29 cellular contexts compared by ENCODE assay signal in the genomic region with DNA sequence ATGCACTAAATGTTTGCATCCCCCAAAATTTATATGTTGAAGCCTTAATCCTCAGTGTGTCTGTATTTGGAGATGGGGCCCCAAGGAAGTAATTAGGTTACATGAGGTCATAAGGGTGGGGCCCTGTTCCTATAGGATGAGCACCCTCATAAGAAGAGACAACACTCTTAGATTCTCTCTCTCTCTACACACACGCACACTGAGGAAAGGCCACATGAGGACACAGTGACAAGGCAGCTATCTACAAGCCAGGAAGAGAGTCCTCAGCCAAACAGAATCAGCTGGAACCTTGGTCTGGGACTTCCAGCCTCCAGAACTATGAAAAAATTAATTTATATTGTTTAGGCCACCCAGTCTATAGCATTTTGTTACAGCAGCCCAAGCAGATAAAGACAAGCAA.
"Had no signal": no experiment of that assay in that cellular context is flagged by ENCODE, and none has a peak within 500 bp of the region (broad histone marks: within the 10 kb centered on the region; RNA-seq: fewer than 3 reads in every experiment).

No MANE protein-coding gene starts in this region.

- H3K9me3 ChIP-seq: ovary, psoas muscle, right lobe of liver, sigmoid colon, spleen, stomach, thoracic aorta, thyroid gland, tibial nerve, upper lobe of left lung, vagina had no signal

- H3K4me3 Mint-ChIP-seq: naive thymus-derived CD4-positive, alpha-beta T cell; natural killer cell; nephron; neural progenitor cell; stimulated activated naive B cell treated with anti-CD40 and anti-IgM and Interleukin-4, amounts not matched to agents 10 μg/mL and 1 μg/mL and 100 μg/mL, for 72 hours; stimulated activated naive CD8-positive, alpha-beta T cell treated with anti-CD3 and anti-CD28 coated beads, Interleukin-15, Interleukin-2, amounts not matched to agents 100 ng/mL and 50 ng/mL, for 24 hours had no signal

- H3K79me2 ChIP-seq: parathyroid adenoma had no signal

- H3K27ac ChIP-seq: neural progenitor cell, ovary, parathyroid adenoma, psoas muscle, right lobe of liver, sigmoid colon, spleen, stomach, thoracic aorta, thyroid gland, tibial nerve, upper lobe of left lung, vagina had no signal

- H3K27ac Mint-ChIP-seq: naive thymus-derived CD4-positive, alpha-beta T cell; natural killer cell; nephron; neural progenitor cell; progenitor cell of endocrine pancreas; stimulated activated naive B cell treated with anti-CD40 and anti-IgM and Interleukin-4, amounts not matched to agents 10 μg/mL and 1 μg/mL and 100 μg/mL, for 72 hours; stimulated activated naive CD8-positive, alpha-beta T cell treated with anti-CD3 and anti-CD28 coated beads, Interleukin-15, Interleukin-2, amounts not matched to agents 100 ng/mL and 50 ng/mL, for 24 hours had no signal

- H3K36me3 Mint-ChIP-seq: naive thymus-derived CD4-positive, alpha-beta T cell; natural killer cell; neural progenitor cell; stimulated activated naive B cell treated with anti-CD40 and anti-IgM and Interleukin-4, amounts not matched to agents 10 μg/mL and 1 μg/mL and 100 μg/mL, for 72 hours had no signal

- H2AFZ ChIP-seq: neural progenitor cell, parathyroid adenoma had no signal

- H3K4me2 ChIP-seq: neural progenitor cell had no signal

- H3K9me3 Mint-ChIP-seq: naive thymus-derived CD4-positive, alpha-beta T cell; natural killer cell; neural progenitor cell; stimulated activated naive CD8-positive, alpha-beta T cell treated with anti-CD3 and anti-CD28 coated beads, Interleukin-15, Interleukin-2, amounts not matched to agents 100 ng/mL and 50 ng/mL, for 24 hours had no signal

- H3K27me3 Mint-ChIP-seq: progenitor cell of endocrine pancreas; stimulated activated naive CD8-positive, alpha-beta T cell treated with anti-CD3 and anti-CD28 coated beads, Interleukin-15, Interleukin-2, amounts not matched to agents 100 ng/mL and 50 ng/mL, for 24 hours had no signal

- H3K4me1 Mint-ChIP-seq: naive thymus-derived CD4-positive, alpha-beta T cell; nephron; neural progenitor cell had no signal

- H3K36me3 ChIP-seq: neural progenitor cell, ovary, right lobe of liver, sigmoid colon, spleen, stomach, thoracic aorta, thyroid gland, tibial nerve, upper lobe of left lung, vagina had no signal

- H3K4me1 ChIP-seq: neural progenitor cell, parathyroid adenoma, psoas muscle, right lobe of liver, sigmoid colon, spleen, stomach, thyroid gland, tibial nerve, upper lobe of left lung, vagina had no signal

- H3K27me3 ChIP-seq: neural progenitor cell, ovary, right lobe of liver, sigmoid colon, spleen, stomach, thyroid gland, tibial nerve, upper lobe of left lung, vagina had no signal

- H3K4me3 ChIP-seq: neural progenitor cell, ovary, psoas muscle, right lobe of liver, sigmoid colon, spleen, stomach, thoracic aorta, thyroid gland, tibial nerve, upper lobe of left lung, vagina had no signal

- ATAC-seq: naive thymus-derived CD4-positive, alpha-beta T cell; natural killer cell; psoas muscle; right cardiac atrium; stimulated activated naive B cell treated with anti-CD40 and anti-IgM and Interleukin-4, amounts not matched to agents 10 μg/mL and 1 μg/mL and 100 μg/mL, for 72 hours had no signal

- H3K9ac ChIP-seq: neural progenitor cell, parathyroid adenoma had no signal

- DNase-seq: naive thymus-derived CD4-positive, alpha-beta T cell; natural killer cell; occipital lobe; ovary; posterior cingulate gyrus; psoas muscle; right cardiac atrium; right lobe of liver; sigmoid colon; small intestine; spleen; stimulated activated CD4-positive, alpha-beta T cell treated with anti-CD3 and anti-CD28 coated beads, Interleukin-12 subunit alpha, Interleukin-12 subunit beta, amount 100 ng/mL, for 4 hours; stimulated activated CD4-positive, alpha-beta T cell treated with anti-CD3 and anti-CD28 coated beads, Interleukin-1b, Interleukin-23, amount 100 ng/mL, for 48 hours; stimulated activated CD4-positive, alpha-beta T cell treated with anti-CD3 and anti-CD28 coated beads, Interleukin-4, amount 100 ng/mL, for 1 hour; stimulated activated CD4-positive, alpha-beta T cell treated with anti-CD3 and anti-CD28 coated beads, Interleukin-4, amount 100 ng/mL, for 4 hours; stimulated activated CD8-positive, alpha-beta memory T cell treated with anti-CD3 and anti-CD28 coated beads, Interleukin-4, amount 100 ng/mL, for 48 hours; stimulated activated naive B cell treated with anti-CD40 and anti-IgM and Interleukin-4, amounts not matched to agents 10 μg/mL and 1 μg/mL and 100 μg/mL, for 72 hours; stimulated activated naive CD4-positive, alpha-beta T cell treated with Interleukin-2 at 50 U/mL for 16 hours; stomach; thyroid gland; upper lobe of left lung had no signal
